Comparison of ENCODE assay signal across 23 cellular contexts in genomic region chr7:28575241-28575643, GRCh38.
DNase-seq lines count a peak whose midpoint lies in the region; ATAC-seq, FAIRE-seq and TF ChIP-seq lines count a peak whose summit lies in the region.
"Had no signal": no experiment of that assay in that cellular context is flagged by ENCODE, and none has a peak within 500 bp of the region (broad histone marks: within the 10 kb centered on the region; RNA-seq: fewer than 3 reads in every experiment).

No MANE protein-coding gene starts in this region.

- DNase-seq in CD1c-positive myeloid dendritic cell (ENCODE audit: extremely low spot score): peak; percentile 43
- DNase-seq in HTR-8/SVneo (ENCODE audit: insufficient read length, low spot score): no peak
- peak; percentile 54 for DNase-seq in astrocyte (ENCODE audit: low read depth)
- DNase-seq in keratinocyte (ENCODE audit: low read depth, low spot score): no peak
- DNase-seq in DMS79 treated with DMSO at 0.1 percent for 48 hours (lab: John Stamatoyannopoulos, UW): no peak
- no peak for DNase-seq in D721Med (ENCODE audit: insufficient read length, low spot score)
- DNase-seq: ACHN; activated CD8-positive, alpha-beta T cell treated with anti-CD3 and anti-CD28 coated beads for 36 hours; activated naive CD8-positive, alpha-beta T cell treated with anti-CD3 and anti-CD28 coated beads for 36 hours; CD8-positive, alpha-beta T cell; foreskin melanocyte; NCI-H1694; NCI-H345; NK-92 treated with Interleukin-12 subunit alpha and Interleukin-12 subunit beta, amount 100 ng/mL, for 24 hours; nucleus accumbens; Right ventricle myocardium superior; T-cell had no signal

- H3K27me3 ChIP-seq in astrocyte (ENCODE audit: insufficient read depth, low read length) (no peaks in the 10 kb centered on the region), keratinocyte (ENCODE audit: control insufficient read depth, extremely low read depth, insufficient read depth, low read length) (peaks cover 23% of the 10 kb centered on the region)

- no peaks in the 10 kb centered on the region for H3K27me3 Mint-ChIP-seq in astrocyte (ENCODE audit: low read depth, unreplicated experiment)

- H3K9me1 ChIP-seq in keratinocyte (ENCODE audit: control insufficient read depth, extremely low read depth, insufficient read depth, low read length): no peaks in the 10 kb centered on the region

- peaks cover 31% of the 10 kb centered on the region for H3K4me1 ChIP-seq in astrocyte (ENCODE audit: insufficient read depth, low read length)
- peaks cover 3% of the 10 kb centered on the region for H3K4me1 ChIP-seq in keratinocyte (ENCODE audit: control insufficient read depth, extremely low read depth, insufficient read depth, low read length)

- no peak overlapping the region for H3K27ac Mint-ChIP-seq in astrocyte (ENCODE audit: unreplicated experiment)
- H3K27ac Mint-ChIP-seq: activated CD8-positive, alpha-beta T cell treated with anti-CD3 and anti-CD28 coated beads for 36 hours; activated naive CD8-positive, alpha-beta T cell treated with anti-CD3 and anti-CD28 coated beads for 36 hours; activated T-helper 1 cell treated with anti-CD3 and anti-CD28 coated beads, Interleukin-12 subunit alpha, Interleukin-12 subunit beta, Interleukin-2, Interleukin-4 antibody, amounts not matched to agents 30 ng/mL and 10 ng/mL and 1 ng/mL, durations not matched to agents 14 hours and 24 hours and 36 hours; CD8-positive, alpha-beta T cell; T-cell had no signal

- TF ChIP-seq CTCF in astrocyte (IDR thresholded peaks at IDR 0.05; ENCODE audit: insufficient read depth, low read depth, low read length): no peak
- TF ChIP-seq CTCF in keratinocyte (optimal IDR thresholded peaks at IDR 0.05 in 1 of 3, IDR thresholded peaks at IDR 0.05 in 1 of 3, conservative IDR thresholded peaks at IDR 0.05 in 1 of 3; ENCODE audit: extremely low read depth in 1 of 3, insufficient read depth in 2 of 3, low read length in 3 of 3): no peak
- TF ChIP-seq CTCF in D721Med (IDR thresholded peaks at IDR 0.05; ENCODE audit: insufficient read depth, missing control alignments): no peak

- H3K9ac ChIP-seq in astrocyte (ENCODE audit: low read length) (no peak overlapping the region), keratinocyte (ENCODE audit: control insufficient read depth, extremely low read depth, insufficient read depth, low read length) (no peak overlapping the region)

- no peaks in the 10 kb centered on the region for H3K9me3 Mint-ChIP-seq in astrocyte (ENCODE audit: unreplicated experiment)
- H3K9me3 Mint-ChIP-seq: activated CD8-positive, alpha-beta T cell treated with anti-CD3 and anti-CD28 coated beads for 36 hours; activated naive CD8-positive, alpha-beta T cell treated with anti-CD3 and anti-CD28 coated beads for 36 hours; activated T-helper 1 cell treated with anti-CD3 and anti-CD28 coated beads, Interleukin-12 subunit alpha, Interleukin-12 subunit beta, Interleukin-2, Interleukin-4 antibody, amounts not matched to agents 30 ng/mL and 10 ng/mL and 1 ng/mL, durations not matched to agents 14 hours and 24 hours and 36 hours; CD8-positive, alpha-beta T cell; central memory CD8-positive, alpha-beta T cell; T-cell had no signal

- no peak for ATAC-seq in GM19351 (IDR thresholded peaks at IDR 0.05; ENCODE audit: unreplicated experiment)
- no peak for ATAC-seq in GM18867 (IDR thresholded peaks at IDR 0.05; ENCODE audit: unreplicated experiment)
- ATAC-seq: activated CD8-positive, alpha-beta T cell treated with anti-CD3 and anti-CD28 coated beads for 36 hours; CD8-positive, alpha-beta T cell; left lobe of liver; T-cell had no signal

- H3K79me2 ChIP-seq in astrocyte (ENCODE audit: insufficient read depth, low read length) (no peaks in the 10 kb centered on the region), keratinocyte (ENCODE audit: control insufficient read depth, insufficient read depth, low read length) (no peaks in the 10 kb centered on the region)

- no peak overlapping the region for H3K4me3 Mint-ChIP-seq in astrocyte (ENCODE audit: unreplicated experiment)
- H3K4me3 Mint-ChIP-seq: activated CD8-positive, alpha-beta T cell treated with anti-CD3 and anti-CD28 coated beads for 36 hours; activated naive CD8-positive, alpha-beta T cell treated with anti-CD3 and anti-CD28 coated beads for 36 hours; activated T-helper 1 cell treated with anti-CD3 and anti-CD28 coated beads, Interleukin-12 subunit alpha, Interleukin-12 subunit beta, Interleukin-2, Interleukin-4 antibody, amounts not matched to agents 30 ng/mL and 10 ng/mL and 1 ng/mL, durations not matched to agents 14 hours and 24 hours and 36 hours; CD8-positive, alpha-beta T cell; central memory CD8-positive, alpha-beta T cell; T-cell had no signal

- no peaks in the 10 kb centered on the region for H3K9me3 ChIP-seq in astrocyte (ENCODE audit: insufficient read depth, low read depth, low read length)
- H3K9me3 ChIP-seq in keratinocyte (ENCODE audit: control insufficient read depth, low read depth, low read length): no peaks in the 10 kb centered on the region

- H2AFZ ChIP-seq in astrocyte (ENCODE audit: low read depth, low read length): no peak overlapping the region
- H2AFZ ChIP-seq in keratinocyte (ENCODE audit: control insufficient read depth, low read length): no peak overlapping the region

- dilution Hi-C loops in keratinocyte (cut with MboI; ENCODE audit: extremely low pct_ligation_motif_present, low sequenced_read_pairs): no loop called here

- peaks cover 37% of the 10 kb centered on the region for H3K4me1 Mint-ChIP-seq in astrocyte (ENCODE audit: low read depth, unreplicated experiment)
- H3K4me1 Mint-ChIP-seq: central memory CD8-positive, alpha-beta T cell; T-cell had no signal

- no peak overlapping the region for H3K4me3 ChIP-seq in astrocyte (ENCODE audit: insufficient read depth, low read depth, low read length)
- no peak overlapping the region for H3K4me3 ChIP-seq in keratinocyte (ENCODE audit: control insufficient read depth in 2 of 3, extremely low read depth in 1 of 3, insufficient read depth in 2 of 3, low read depth in 1 of 3, low read length in 3 of 3)

- H3K27ac ChIP-seq in astrocyte (ENCODE audit: low read depth, low read length): no peak overlapping the region
- H3K27ac ChIP-seq in keratinocyte (ENCODE audit: control insufficient read depth, insufficient read depth, low read length): no peak overlapping the region
- H3K27ac ChIP-seq: HL-60 had no signal

- peak; percentile 64 for FAIRE-seq in HTR-8/SVneo (lab: Jason Lieb, UNC)
- FAIRE-seq in astrocyte (lab: Jason Lieb, UNC): no peak
- FAIRE-seq in keratinocyte (lab: Jason Lieb, UNC): peak; percentile 32
- FAIRE-seq in D721Med (lab: Jason Lieb, UNC): no peak

- H3K4me2 ChIP-seq in astrocyte (ENCODE audit: low read length): peak overlapping the region; percentile 21
- no peak overlapping the region for H3K4me2 ChIP-seq in keratinocyte (ENCODE audit: control insufficient read depth, extremely low read depth, insufficient read depth, low read depth, low read length)

- H3K36me3 Mint-ChIP-seq in astrocyte (ENCODE audit: low read depth, unreplicated experiment): peaks cover 1% of the 10 kb centered on the region
- H3K36me3 Mint-ChIP-seq: activated naive CD8-positive, alpha-beta T cell treated with anti-CD3 and anti-CD28 coated beads for 36 hours; CD8-positive, alpha-beta T cell; T-cell had no signal

- peaks cover 3% of the 10 kb centered on the region for H4K20me1 ChIP-seq in astrocyte (ENCODE audit: insufficient read depth, low read length)
- no peaks in the 10 kb centered on the region for H4K20me1 ChIP-seq in keratinocyte (ENCODE audit: control insufficient read depth, extremely low read depth, insufficient read depth, low read length)

- no peaks in the 10 kb centered on the region for H3K36me3 ChIP-seq in astrocyte (ENCODE audit: insufficient read depth, low read length)
- no peaks in the 10 kb centered on the region for H3K36me3 ChIP-seq in keratinocyte (ENCODE audit: control insufficient read depth in 2 of 2, extremely low read depth in 1 of 2, insufficient read depth in 2 of 2, low read length in 2 of 2)

Comparison
In these comparisons a context has a peak if more than half of its experiments do, and no peak if none do; other contexts are left out.
1. DNase-seq: peak in CD1c-positive myeloid dendritic cell (single experiment) and astrocyte (single experiment); none in HTR-8/SVneo (single experiment), keratinocyte (single experiment), DMS79 treated with DMSO at 0.1 percent for 48 hours (single experiment) and D721Med (single experiment).